ENCODE assay signal across 1 cellular context in genomic region chr5:88662801-88663360, GRCh38.
TF ChIP-seq lines count a peak whose summit lies in the region.

No MANE protein-coding gene starts in this region.

TF ChIP-seq in GM23338, 12 proteins besides CTCF, POLR2A, EP300 and RAD21 (continued from another document):
- no peak for TF ChIP-seq ZNF462 (CRISPR knock-in tag; IDR thresholded peaks at IDR 0.05)
- TF ChIP-seq REST (IDR thresholded peaks at IDR 0.05; ENCODE audit: unreplicated experiment), result no peak
- no peak for TF ChIP-seq NANOG (IDR thresholded peaks at IDR 0.05; ENCODE audit: borderline replicate concordance)
- TF ChIP-seq ETS1 (IDR thresholded peaks at IDR 0.05), result no peak
- no peak for TF ChIP-seq ZNF114 (CRISPR knock-in tag; IDR thresholded peaks at IDR 0.05)
- TF ChIP-seq EZH2 (IDR thresholded peaks at IDR 0.05; ENCODE audit: low read depth, unreplicated experiment), result no peak
- TF ChIP-seq POLR2AphosphoS5 (IDR thresholded peaks at IDR 0.05; ENCODE audit: low read depth), result no peak
